Comparison of ENCODE assay signal across 8 cellular contexts in the genomic region with DNA sequence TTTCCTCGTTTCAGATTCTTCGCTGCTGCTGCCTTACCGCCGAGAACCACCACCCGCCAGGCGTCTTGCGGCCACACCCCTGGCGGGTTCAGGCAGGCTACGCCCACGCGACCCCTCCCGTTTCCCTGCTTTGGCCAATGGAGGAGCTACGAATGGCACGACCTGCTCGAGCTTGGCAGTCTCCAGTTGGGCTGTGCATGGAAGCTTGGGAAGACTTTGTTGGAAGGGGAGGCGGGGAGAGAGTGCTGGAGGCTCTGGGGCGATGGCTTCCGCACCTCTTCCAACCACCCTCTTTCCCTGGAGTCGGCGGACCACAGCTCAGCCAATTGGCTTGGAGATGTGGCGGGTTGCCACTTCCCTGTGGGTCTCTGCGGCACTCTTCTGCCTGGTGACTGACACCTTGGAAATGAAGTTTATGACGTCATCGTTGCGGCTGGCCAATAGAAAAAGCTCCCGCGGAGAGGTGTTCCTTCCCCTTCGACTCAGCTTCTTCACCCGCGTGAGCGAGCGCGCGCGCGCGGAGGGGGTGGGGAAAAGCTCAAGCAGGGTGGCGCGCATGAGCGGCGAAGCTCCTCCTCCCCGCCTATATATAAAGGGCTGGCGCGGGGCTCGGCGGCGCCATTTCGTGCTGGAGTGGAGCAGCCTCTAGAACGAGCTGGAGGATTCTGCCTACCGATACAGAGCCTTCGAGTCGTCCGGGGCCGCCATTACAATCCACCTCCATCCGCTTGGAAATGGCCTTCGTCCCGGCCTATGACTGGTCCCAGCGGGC. TPM values are rescaled to one million over a fixed set of nuclear protein-coding genes. Genes with fewer than 3 reads are reported as not detected.
DNase-seq lines count a peak whose midpoint lies in the region; ATAC-seq and TF ChIP-seq lines count a peak whose summit lies in the region.

No MANE protein-coding gene starts in this region.

- no peak for TF ChIP-seq RAD21 in Ishikawa (IDR thresholded peaks at IDR 0.05; ENCODE audit: low read depth)

- intact Hi-C loops in mucosa of descending colon (cut with DNase I, micrococcal nuclease) = no loop called here

- peaks cover 16% of the 10 kb centered on the region for H3K36me3 ChIP-seq in mucosa of descending colon (ENCODE audit: low read depth)

- H3K4me3 ChIP-seq in mucosa of descending colon = peak overlapping the region; percentile 86

- H3K27ac ChIP-seq in epithelial cell of prostate = peak overlapping the region; percentile 100

- H3K9me3 ChIP-seq in mucosa of descending colon = no peaks in the 10 kb centered on the region

- peaks cover 29% of the 10 kb centered on the region for H3K4me1 ChIP-seq in mucosa of descending colon (ENCODE audit: low read depth)

- ATAC-seq in GM21619 (IDR thresholded peaks at IDR 0.05; ENCODE audit: unreplicated experiment) (peak; percentile 36), mucosa of descending colon (peak; percentile 61)

- peak; percentile 100 for DNase-seq in DMS53 (lab: John Stamatoyannopoulos, UW)
- peak; percentile 96 for DNase-seq in OCI-M2 (lab: John Stamatoyannopoulos, UW; ENCODE audit: unreplicated experiment)
- DNase-seq in activated T-cell treated with anti-CD3 and anti-CD28 coated beads, Interleukin-2, amount 50 U/mL, for 1 hour = peak; percentile 99
- DNase-seq in epithelial cell of prostate (ENCODE audit: low read depth, low spot score) = peak; percentile 99
- DNase-seq in mucosa of descending colon = peak; percentile 99 to 100 (median 100)
- peak; percentile 99 to 100 for DNase-seq in stimulated activated CD8-positive, alpha-beta memory T cell treated with anti-CD3 and anti-CD28 coated beads, Interleukin-4, amount 100 ng/mL, for 1 hour (ENCODE audit: low read depth in 2 of 2, low spot score in 1 of 2)

- no peak; the same call in 1 of the 2 replicates for TF ChIP-seq EP300 in Ishikawa (IDR thresholded peaks at IDR 0.05; ENCODE audit: borderline replicate concordance)

- TF ChIP-seq CTCF in mucosa of descending colon (IDR thresholded peaks at IDR 0.05) = no peak

TF ChIP-seq in Ishikawa, 13 proteins besides CTCF, POLR2A, EP300 and RAD21:
- TF ChIP-seq REST (IDR thresholded peaks at IDR 0.05; ENCODE audit: low read depth) = no peak
- TF ChIP-seq FOXM1 (IDR thresholded peaks at IDR 0.05; ENCODE audit: borderline replicate concordance, low read depth) = no peak; the same call in 1 of the 2 replicates
- peak; percentile 68 for TF ChIP-seq CREB1 (IDR thresholded peaks at IDR 0.05; ENCODE audit: low read depth)
- no peak; the same call in 1 of the 2 replicates for TF ChIP-seq ZBTB7A (IDR thresholded peaks at IDR 0.05; ENCODE audit: low read depth)
- 0 out of 2 replicates have a peak, but pooled peaks have one; percentile 9 for TF ChIP-seq USF1 (IDR thresholded peaks at IDR 0.05)
- no peak for TF ChIP-seq NFIC (IDR thresholded peaks at IDR 0.05)
- TF ChIP-seq EGR1 (IDR thresholded peaks at IDR 0.05) = peak; percentile 78
- peak; percentile 77 for TF ChIP-seq TEAD4 (IDR thresholded peaks at IDR 0.05)
- no peak for TF ChIP-seq CEBPB (IDR thresholded peaks at IDR 0.05)
- 0 out of 2 replicates have a peak, but pooled peaks have one; percentile 24 for TF ChIP-seq TCF12 (IDR thresholded peaks at IDR 0.05; ENCODE audit: low read depth)
- peak; percentile 94; the same call in 1 of the 2 replicates for TF ChIP-seq TAF1 (IDR thresholded peaks at IDR 0.05; ENCODE audit: low read depth)
- peak; percentile 93 for TF ChIP-seq MAX (IDR thresholded peaks at IDR 0.05)
- TF ChIP-seq YY1 (IDR thresholded peaks at IDR 0.05; ENCODE audit: low read depth) = peak; percentile 94

RNA-seq across cellular contexts. Expression of gene BRD2, which starts 3.4 kb away (rescaled TPM):
- 100 to 1,000 TPM; 133 to 195 (median 168) TPM for total RNA-seq in mucosa of descending colon

RNA-seq across cellular contexts. Expression of gene HLA-DMA, which starts 18.9 kb away (rescaled TPM):
- 10 to 100 TPM; 12.4 to 48.5 (median 27.7) TPM for total RNA-seq in mucosa of descending colon

RNA-seq across cellular contexts. Expression of gene HLA-DMB, which starts 30.9 kb away (rescaled TPM):
- 10 to 100 TPM; 10.8 to 27.1 (median 22.8) TPM for total RNA-seq in mucosa of descending colon

RNA-seq across cellular contexts. Expression of gene HLA-DOA, which starts 37.6 kb away (rescaled TPM):
- 1 to 10 TPM; 1.8 to 4.0 (median 3.2) TPM for total RNA-seq in mucosa of descending colon

Comparison
In these comparisons a context has a peak if more than half of its experiments do, and no peak if none do; other contexts are left out.
1. Peak in every context shown above with its lines: DNase-seq, ATAC-seq, H3K4me3 ChIP-seq and H3K27ac ChIP-seq.